Comparison of ENCODE assay signal across 9 cellular contexts in the genomic region with DNA sequence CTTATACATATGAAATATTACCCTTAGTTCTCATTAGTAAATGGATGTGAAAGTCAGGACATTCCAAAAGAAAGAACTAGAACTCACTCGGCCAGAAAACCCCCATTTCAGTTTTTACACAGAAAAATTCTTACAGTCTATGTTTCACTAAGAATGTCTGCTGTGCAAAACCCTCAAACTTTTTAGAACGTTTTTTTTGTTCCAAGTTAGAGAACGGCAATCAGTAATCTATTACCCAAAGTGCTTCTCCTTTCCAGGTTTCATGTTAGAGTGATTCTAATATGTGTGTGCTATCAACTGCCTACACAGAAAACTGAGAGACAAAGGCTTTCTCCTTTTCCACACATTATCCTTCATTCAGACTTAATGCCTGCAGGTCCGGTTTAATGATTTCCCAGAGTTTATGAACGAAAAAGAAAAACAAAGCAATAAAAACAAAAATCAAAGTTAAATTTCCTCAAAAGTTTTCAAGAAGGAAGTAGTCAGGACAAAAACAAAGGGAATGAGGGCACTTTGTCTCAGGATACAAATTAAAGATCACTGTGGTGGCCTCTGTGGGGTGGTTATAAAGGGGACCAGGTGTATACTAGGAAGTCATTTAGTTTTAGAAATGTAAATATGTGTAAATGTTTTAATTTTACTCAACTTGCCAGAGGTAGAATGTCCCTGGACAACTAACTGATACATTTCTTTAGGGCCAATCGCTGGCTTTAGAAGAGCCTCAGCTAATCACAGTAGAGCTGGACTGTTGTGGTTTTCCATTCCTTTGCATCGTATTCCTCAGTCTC. TPM values are rescaled to one million over a fixed set of nuclear protein-coding genes. Genes with fewer than 3 reads are reported as not detected.
DNase-seq lines count a peak whose midpoint lies in the region; ATAC-seq and TF ChIP-seq lines count a peak whose summit lies in the region.
"Had no signal": no experiment of that assay in that cellular context is flagged by ENCODE, and none has a peak within 500 bp of the region (broad histone marks: within the 10 kb centered on the region; RNA-seq: fewer than 3 reads in every experiment).

No MANE protein-coding gene starts in this region.

- intact Hi-C loops in CD14-positive monocyte (cut with micrococcal nuclease): no loop called here

- CTCF ChIA-PET in GM10248 (lab: Yijun Ruan, JAX): interaction anchor here (0.7 to 3.7 kb wide), 5 partner anchors 10 to 463 kb away, joined by 3 to 19 read pairs (median 5); partner anchors contain the start of gene SESN3

- H3K9ac ChIP-seq in endodermal cell (ENCODE audit: extremely low read depth, low read length, poor library complexity, severe bottlenecking): no peak overlapping the region

- ATAC-seq in GM21367 (IDR thresholded peaks at IDR 0.05; ENCODE audit: unreplicated experiment) (peak; percentile 41), HG03175 (IDR thresholded peaks at IDR 0.05; ENCODE audit: unreplicated experiment) (peak; percentile 66)

- H3K4me3 ChIP-seq in endodermal cell (ENCODE audit: low read length): no peak overlapping the region

- H3K27ac ChIP-seq in endodermal cell (ENCODE audit: low read depth, low read length): no peak overlapping the region

- TF ChIP-seq CTCF in CD14-positive monocyte (IDR thresholded peaks at IDR 0.05): no peak
- TF ChIP-seq CTCF in endodermal cell (conservative IDR thresholded peaks at IDR 0.05): no peak
- TF ChIP-seq CTCF in GM10248 (IDR thresholded peaks at IDR 0.05; ENCODE audit: control extremely low read depth, extremely low read depth, low read depth, missing control alignments): no peak

- H3K27ac Mint-ChIP-seq in CD14-positive monocyte (peak overlapping the region; percentile 45 to 89 (median 75)), endodermal cell (peak overlapping the region; percentile 53)

- DNase-seq in CD14-positive monocyte (ENCODE audit: low spot score): no peak
- no peak for DNase-seq in endodermal cell
- DNase-seq in GM10248 (ENCODE audit: extremely low spot score): no peak
- no peak for DNase-seq in stimulated activated CD4-positive, alpha-beta T cell treated with anti-CD3 and anti-CD28 coated beads, Interleukin-12 subunit alpha, Interleukin-12 subunit beta, amount 100 ng/mL, for 4 hours
- DNase-seq in glomerular visceral epithelial cell (ENCODE audit: extremely low spot score): no peak
- no peak for DNase-seq in cerebellar cortex (ENCODE audit: low spot score)
- DNase-seq: NCI-H1417 treated with DMSO at 0.1 percent for 48 hours had no signal

- no peaks in the 10 kb centered on the region for H3K27me3 ChIP-seq in endodermal cell (ENCODE audit: control insufficient read depth, insufficient read depth, low read length, poor library complexity, severe bottlenecking)

- H3K9me3 Mint-ChIP-seq in CD14-positive monocyte: no peaks in the 10 kb centered on the region
- H3K9me3 Mint-ChIP-seq in endodermal cell: no peaks in the 10 kb centered on the region

- H3K9me3 ChIP-seq in endodermal cell (ENCODE audit: control insufficient read depth, low read length): no peaks in the 10 kb centered on the region

- H3K4me1 Mint-ChIP-seq in CD14-positive monocyte (peaks cover 47% of the 10 kb centered on the region), endodermal cell (peaks cover 14% of the 10 kb centered on the region)

- peaks cover 2% of the 10 kb centered on the region for H3K4me1 ChIP-seq in endodermal cell (ENCODE audit: control insufficient read depth, insufficient read depth, low read length)

- POLR2A ChIA-PET in GM10248 (lab: Yijun Ruan, JAX): interaction anchor here (1.4 kb wide), 1 partner anchor 10 kb away, joined by 3 read pairs; no protein-coding TSS in a partner anchor

- 81% methylated on average over 5 to 7 of the region's 7 CpGs for WGBS in endodermal cell (ENCODE audit: insufficient coverage in 1 of 2, insufficient read length in 1 of 2), 2 experiments

- H3K4me3 Mint-ChIP-seq in CD14-positive monocyte (peak overlapping the region; percentile 49 to 72), endodermal cell (no peak overlapping the region)

- no peaks in the 10 kb centered on the region for H3K36me3 ChIP-seq in endodermal cell (ENCODE audit: control insufficient read depth, insufficient read depth, low read length)

- H3K27me3 Mint-ChIP-seq in CD14-positive monocyte (ENCODE audit: low read depth in 3 of 3) (peaks cover 0 to 1% (median 0%) of the 10 kb centered on the region in 3 donors), endodermal cell (ENCODE audit: insufficient read depth) (no peaks in the 10 kb centered on the region)

- H3K36me3 Mint-ChIP-seq in CD14-positive monocyte (no peaks in the 10 kb centered on the region), endodermal cell (ENCODE audit: low read depth) (no peaks in the 10 kb centered on the region)

RNA-seq across cellular contexts. Expression of gene SESN3, which starts 11.4 kb away (rescaled TPM):
- polyA plus RNA-seq in CD14-positive monocyte: 1 to 10 TPM; 1.1 to 1.4 TPM
- 10 to 100 TPM; 33.6 to 43.1 TPM for total RNA-seq in endodermal cell
- polyA plus RNA-seq in endodermal cell (2013, experiment 1 of 2): 34.9 TPM
- polyA plus RNA-seq in endodermal cell (2013, experiment 2 of 2): 36.3 TPM
